Comparison of ENCODE assay signal across 10 cellular contexts in the genomic region with DNA sequence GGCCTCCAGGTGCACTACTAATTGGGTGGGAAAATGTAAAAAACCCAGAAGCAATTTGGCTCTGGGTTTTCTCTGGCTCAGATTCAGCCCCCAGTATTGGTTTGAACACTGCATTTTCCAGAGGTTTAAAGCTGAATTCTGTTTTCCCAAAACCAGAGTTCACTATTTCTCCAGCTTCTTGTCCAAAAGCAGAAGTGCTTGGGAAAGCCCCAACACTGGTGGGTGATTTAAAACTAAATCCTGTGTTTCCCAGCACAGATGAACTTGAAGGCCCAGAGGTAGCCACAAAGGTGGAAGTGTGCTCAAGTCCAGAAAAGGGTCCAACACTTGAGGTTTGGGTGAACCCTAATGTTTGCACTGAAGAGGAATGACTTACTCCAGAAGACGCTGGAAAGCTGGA. TPM values are rescaled to one million over a fixed set of nuclear protein-coding genes. Genes with fewer than 3 reads are reported as not detected.
DNase-seq lines count a peak whose midpoint lies in the region; ATAC-seq and TF ChIP-seq lines count a peak whose summit lies in the region.
"Had no signal": no experiment of that assay in that cellular context is flagged by ENCODE, and none has a peak within 500 bp of the region (broad histone marks: within the 10 kb centered on the region; RNA-seq: fewer than 3 reads in every experiment).

No MANE protein-coding gene starts in this region.

- H3K9me3 Mint-ChIP-seq in activated T-helper 1 cell treated with anti-CD3 and anti-CD28 coated beads, Interleukin-12 subunit alpha, Interleukin-12 subunit beta, Interleukin-2, Interleukin-4 antibody, amounts not matched to agents 30 ng/mL and 10 ng/mL and 1 ng/mL, durations not matched to agents 14 hours and 24 hours and 36 hours: no peaks in the 10 kb centered on the region
- H3K9me3 Mint-ChIP-seq in immature natural killer cell: no peaks in the 10 kb centered on the region

- TF ChIP-seq POLR2A in heart left ventricle (IDR thresholded peaks at IDR 0.05) (no peak), transverse colon (IDR thresholded peaks at IDR 0.05) (no peak)

- peaks cover 39% of the 10 kb centered on the region for H3K4me1 Mint-ChIP-seq in activated T-helper 1 cell treated with anti-CD3 and anti-CD28 coated beads, Interleukin-12 subunit alpha, Interleukin-12 subunit beta, Interleukin-2, Interleukin-4 antibody, amounts not matched to agents 30 ng/mL and 10 ng/mL and 1 ng/mL, durations not matched to agents 14 hours and 24 hours and 36 hours (ENCODE audit: low read depth)
- peaks cover 52 to 72% of the 10 kb centered on the region in 2 donors for H3K4me1 Mint-ChIP-seq in immature natural killer cell

- no peaks in the 10 kb centered on the region for H3K27me3 Mint-ChIP-seq in activated T-helper 1 cell treated with anti-CD3 and anti-CD28 coated beads, Interleukin-12 subunit alpha, Interleukin-12 subunit beta, Interleukin-2, Interleukin-4 antibody, amounts not matched to agents 30 ng/mL and 10 ng/mL and 1 ng/mL, durations not matched to agents 14 hours and 24 hours and 36 hours (ENCODE audit: insufficient read depth)
- H3K27me3 Mint-ChIP-seq in immature natural killer cell (ENCODE audit: low read depth in 3 of 3): peaks cover 3 to 17% (median 4%) of the 10 kb centered on the region in 3 donors

- 83 to 94% (median 93%) methylated on average over 1 of the region's 1 CpG for WGBS in heart left ventricle, 4 donors
- WGBS in transverse colon (ENCODE audit: low coverage in 1 of 2), 2 donors: 69 to 83% methylated on average over 1 of the region's 1 CpG

- in situ Hi-C loops in transverse colon (cut with MboI; ENCODE audit: low pct_ligation_motif_present in 1 of 4, low pct_unique_long_range_greater_than_20kb in 1 of 4, low sequenced_read_pairs in 3 of 4): no loop called here

- no peak overlapping the region for H3K27ac Mint-ChIP-seq in activated T-helper 1 cell treated with anti-CD3 and anti-CD28 coated beads, Interleukin-12 subunit alpha, Interleukin-12 subunit beta, Interleukin-2, Interleukin-4 antibody, amounts not matched to agents 30 ng/mL and 10 ng/mL and 1 ng/mL, durations not matched to agents 14 hours and 24 hours and 36 hours
- H3K27ac Mint-ChIP-seq in immature natural killer cell: peak overlapping the region in 5 of 6 donors; percentile 84 to 94 (median 91)

- H3K36me3 ChIP-seq in heart left ventricle (peaks cover 0 to 63% (median 47%) of the 10 kb centered on the region in 9 donors), transverse colon (peaks cover 0 to 25% (median 8%) of the 10 kb centered on the region in 4 donors)

- H3K36me3 Mint-ChIP-seq in activated T-helper 1 cell treated with anti-CD3 and anti-CD28 coated beads, Interleukin-12 subunit alpha, Interleukin-12 subunit beta, Interleukin-2, Interleukin-4 antibody, amounts not matched to agents 30 ng/mL and 10 ng/mL and 1 ng/mL, durations not matched to agents 14 hours and 24 hours and 36 hours (ENCODE audit: low read depth): peaks cover 37% of the 10 kb centered on the region
- peaks cover 10 to 24% (median 16%) of the 10 kb centered on the region in 3 donors for H3K36me3 Mint-ChIP-seq in immature natural killer cell

- H3K4me3 Mint-ChIP-seq in activated T-helper 1 cell treated with anti-CD3 and anti-CD28 coated beads, Interleukin-12 subunit alpha, Interleukin-12 subunit beta, Interleukin-2, Interleukin-4 antibody, amounts not matched to agents 30 ng/mL and 10 ng/mL and 1 ng/mL, durations not matched to agents 14 hours and 24 hours and 36 hours: peak overlapping the region; percentile 96
- H3K4me3 Mint-ChIP-seq in immature natural killer cell: peak overlapping the region; percentile 89 to 99 (median 95)

- H3K9me3 ChIP-seq in heart left ventricle (no peaks in the 10 kb centered on the region), transverse colon (no peaks in the 10 kb centered on the region)
- H3K9me3 ChIP-seq: testis had no signal

- no peak for TF ChIP-seq CTCF in heart left ventricle (IDR thresholded peaks at IDR 0.05)
- no peak for TF ChIP-seq CTCF in transverse colon (IDR thresholded peaks at IDR 0.05)

- H3K4me1 ChIP-seq in heart left ventricle (peaks cover 0 to 69% (median 49%) of the 10 kb centered on the region in 12 donors), transverse colon (peaks cover 24 to 60% (median 55%) of the 10 kb centered on the region in 4 donors)

- no peak for TF ChIP-seq EP300 in transverse colon (IDR thresholded peaks at IDR 0.05; ENCODE audit: low read depth)

- ATAC-seq in heart left ventricle: no peak
- ATAC-seq in Right ventricle myocardium inferior: no peak
- no peak for ATAC-seq in GM18907 (IDR thresholded peaks at IDR 0.05; ENCODE audit: unreplicated experiment)
- no peak for ATAC-seq in HG02970 (IDR thresholded peaks at IDR 0.05; ENCODE audit: low FRiP score, unreplicated experiment)

- H3K4me3 ChIP-seq in heart left ventricle (peak overlapping the region in 7 of 12 donors; percentile 81 to 99 (median 90)), transverse colon (peak overlapping the region in 2 of 4 donors; percentile 86 to 92)

- intact Hi-C loops in heart left ventricle (cut with DNase I): loop anchor here in 7 of 10 donors (2.0 to 5.0 kb wide), 2 partner anchors 38 to 40 kb away; partner anchors contain the start of genes PCNT (in 7 of the 7) and C21orf58 (in 5 of the 7)
- intact Hi-C loops in Right ventricle myocardium inferior (cut with DNase I): loop anchor here (5.0 to 10.0 kb wide), 3 partner anchors 38 to 310 kb away; partner anchors contain the start of genes C21orf58, LSS and PCNT
- intact Hi-C loops in activated T-helper 1 cell treated with anti-CD3 and anti-CD28 coated beads, Interleukin-12 subunit alpha, Interleukin-12 subunit beta, Interleukin-2, Interleukin-4 antibody, amounts not matched to agents 30 ng/mL and 10 ng/mL and 1 ng/mL, durations not matched to agents 14 hours and 24 hours and 36 hours (cut with micrococcal nuclease): loop anchor here (5.0 kb wide), 1 partner anchor 142 kb away; no protein-coding TSS in a partner anchor
- intact Hi-C loops in transverse colon (cut with DNase I; ENCODE audit: low total_unique reads): no loop called here

- H3K27me3 ChIP-seq in heart left ventricle (no peaks in the 10 kb centered on the region), transverse colon (no peaks in the 10 kb centered on the region)
- H3K27me3 ChIP-seq: testis had no signal

- DNase-seq in heart left ventricle: no peak
- DNase-seq in Right ventricle myocardium inferior (ENCODE audit: missing footprints): no peak
- DNase-seq in activated T-helper 1 cell treated with anti-CD3 and anti-CD28 coated beads, Interleukin-12 subunit alpha, Interleukin-12 subunit beta, Interleukin-2, Interleukin-4 antibody, amounts not matched to agents 30 ng/mL and 10 ng/mL and 1 ng/mL, durations not matched to agents 14 hours and 24 hours and 36 hours (ENCODE audit: low spot score): no peak
- no peak for DNase-seq in immature natural killer cell
- no peak for DNase-seq in transverse colon
- no peak for DNase-seq in SK-N-DZ (ENCODE audit: low spot score)
- DNase-seq: NCI-H446 treated with DMSO at 0.1 percent for 48 hours, testis had no signal

- peak overlapping the region in 5 of 12 donors; percentile 94 to 99 (median 98) for H3K27ac ChIP-seq in heart left ventricle
- H3K27ac ChIP-seq in transverse colon: peak overlapping the region; percentile 98 to 99 (median 98)

RNA-seq across cellular contexts. Expression of gene MCM3AP, which starts 0.7 kb away (rescaled TPM):
- total RNA-seq in heart left ventricle (10 to 100 TPM; 47.3 to 69.8 (median 56.8) TPM), Right ventricle myocardium inferior (56.9 TPM), transverse colon (100 to 1,000 TPM in 3 of 4 donors, 10 to 100 TPM in 1; 87.4 to 348 (median 108) TPM)
- polyA plus RNA-seq in heart left ventricle (10 to 100 TPM; 24.5 to 50.9 TPM), immature natural killer cell (10 to 100 TPM; 25.9 to 55.3 (median 28.5) TPM)
- 131 and 137 TPM in 2 replicates for total RNA-seq in activated T-helper 1 cell treated with anti-CD3 and anti-CD28 coated beads, Interleukin-12 subunit alpha, Interleukin-12 subunit beta, Interleukin-2, Interleukin-4 antibody, amounts not matched to agents 30 ng/mL and 10 ng/mL and 1 ng/mL, durations not matched to agents 14 hours and 24 hours and 36 hours
- polyA plus RNA-seq in SK-N-DZ (2014; cell fraction: cytosol; rRNA removed): 56.0 and 66.0 TPM in 2 replicates
- 98.8 and 146 TPM in 2 replicates for polyA plus RNA-seq in SK-N-DZ (2014; cell fraction: nucleus; rRNA removed)

RNA-seq across cellular contexts. Expression of gene YBEY, which starts 1.4 kb away (rescaled TPM):
- total RNA-seq in heart left ventricle (10 to 100 TPM; 11.4 to 28.1 (median 16.0) TPM), Right ventricle myocardium inferior (18.6 TPM), transverse colon (10 to 100 TPM in 1 of 4 donors, 1 to 10 TPM in 2, not detected in 1; 4.8 to 33.5 (median 9.1) TPM)
- polyA plus RNA-seq in heart left ventricle (10 to 100 TPM; 14.7 to 16.5 TPM), immature natural killer cell (10 to 100 TPM; 14.2 to 23.5 (median 22.1) TPM)
- total RNA-seq in activated T-helper 1 cell treated with anti-CD3 and anti-CD28 coated beads, Interleukin-12 subunit alpha, Interleukin-12 subunit beta, Interleukin-2, Interleukin-4 antibody, amounts not matched to agents 30 ng/mL and 10 ng/mL and 1 ng/mL, durations not matched to agents 14 hours and 24 hours and 36 hours: 16.7 and 17.6 TPM in 2 replicates
- 31.7 and 37.6 TPM in 2 replicates for polyA plus RNA-seq in SK-N-DZ (2014; cell fraction: cytosol; rRNA removed)
- 22.1 and 30.0 TPM in 2 replicates for polyA plus RNA-seq in SK-N-DZ (2014; cell fraction: nucleus; rRNA removed)

RNA-seq across cellular contexts. Expression of gene C21orf58, which starts 38.9 kb away (rescaled TPM):
- total RNA-seq in heart left ventricle (1 to 10 TPM in 6 of 9 donors, under 1 TPM in 3; 0.72 to 4.0 (median 1.3) TPM), Right ventricle myocardium inferior (1.2 TPM), transverse colon (10 to 100 TPM in 2 of 4 donors, 1 to 10 TPM in 2; 2.5 to 79.8 (median 7.6) TPM)
- polyA plus RNA-seq in heart left ventricle (1 to 10 TPM in 1 of 2 donors, under 1 TPM in 1; 0.64 to 1.8 TPM), immature natural killer cell (1 to 10 TPM in 1 of 3 donors, under 1 TPM in 2; 0.53 to 1.2 (median 0.91) TPM)
- 26.7 and 26.9 TPM in 2 replicates for total RNA-seq in activated T-helper 1 cell treated with anti-CD3 and anti-CD28 coated beads, Interleukin-12 subunit alpha, Interleukin-12 subunit beta, Interleukin-2, Interleukin-4 antibody, amounts not matched to agents 30 ng/mL and 10 ng/mL and 1 ng/mL, durations not matched to agents 14 hours and 24 hours and 36 hours
- 30.6 and 33.3 TPM in 2 replicates for polyA plus RNA-seq in SK-N-DZ (2014; cell fraction: cytosol; rRNA removed)
- polyA plus RNA-seq in SK-N-DZ (2014; cell fraction: nucleus; rRNA removed): 70.5 and 84.6 TPM in 2 replicates

RNA-seq across cellular contexts. Expression of gene PCNT, which starts 39.2 kb away (rescaled TPM):
- total RNA-seq in heart left ventricle: 10 to 100 TPM; 23.0 to 73.0 (median 36.7) TPM
- polyA plus RNA-seq in heart left ventricle: 10 to 100 TPM; 17.0 to 40.7 TPM
- total RNA-seq in Right ventricle myocardium inferior: 27.3 TPM
- total RNA-seq in activated T-helper 1 cell treated with anti-CD3 and anti-CD28 coated beads, Interleukin-12 subunit alpha, Interleukin-12 subunit beta, Interleukin-2, Interleukin-4 antibody, amounts not matched to agents 30 ng/mL and 10 ng/mL and 1 ng/mL, durations not matched to agents 14 hours and 24 hours and 36 hours: 58.4 and 59.7 TPM in 2 replicates
- polyA plus RNA-seq in immature natural killer cell: 10 to 100 TPM in 1 of 3 donors, 1 to 10 TPM in 2; 2.9 to 47.0 (median 6.5) TPM
- 100 to 1,000 TPM in 1 of 4 donors, 10 to 100 TPM in 3; 27.6 to 171 (median 63.4) TPM for total RNA-seq in transverse colon
- 23.5 and 30.3 TPM in 2 replicates for polyA plus RNA-seq in SK-N-DZ (2014; cell fraction: cytosol; rRNA removed)
- polyA plus RNA-seq in SK-N-DZ (2014; cell fraction: nucleus; rRNA removed): 161 and 181 TPM in 2 replicates

RNA-seq across cellular contexts. Expression of gene LSS, which starts 56.1 kb away (rescaled TPM):
- total RNA-seq in heart left ventricle (10 to 100 TPM; 34.2 to 65.5 (median 41.7) TPM), Right ventricle myocardium inferior (61.0 TPM), transverse colon (10 to 100 TPM; 53.2 to 75.2 (median 62.3) TPM)
- polyA plus RNA-seq in heart left ventricle (10 to 100 TPM; 25.1 to 35.7 TPM), immature natural killer cell (10 to 100 TPM; 11.3 to 26.2 (median 13.9) TPM)
- 15.8 and 17.0 TPM in 2 replicates for total RNA-seq in activated T-helper 1 cell treated with anti-CD3 and anti-CD28 coated beads, Interleukin-12 subunit alpha, Interleukin-12 subunit beta, Interleukin-2, Interleukin-4 antibody, amounts not matched to agents 30 ng/mL and 10 ng/mL and 1 ng/mL, durations not matched to agents 14 hours and 24 hours and 36 hours
- 48.9 and 53.7 TPM in 2 replicates for polyA plus RNA-seq in SK-N-DZ (2014; cell fraction: cytosol; rRNA removed)
- polyA plus RNA-seq in SK-N-DZ (2014; cell fraction: nucleus; rRNA removed): 209 and 252 TPM in 2 replicates
